21 cellular contexts compared by ENCODE assay signal in genomic region chr4:1211371-1211770, GRCh38. TPM values are rescaled to one million over a fixed set of nuclear protein-coding genes. Genes with fewer than 3 reads are reported as not detected.
A peak's percentile ranks its signal among the peaks of the same experiment; 100 is the strongest.
DNase-seq lines count a peak whose midpoint lies in the region; ATAC-seq and TF ChIP-seq lines count a peak whose summit lies in the region.
"Had no signal": no experiment of that assay in that cellular context is flagged by ENCODE, and none has a peak within 500 bp of the region (broad histone marks: within the 10 kb centered on the region; RNA-seq: fewer than 3 reads in every experiment).

No MANE protein-coding gene starts in this region.

- no peaks in the 10 kb centered on the region for H3K27me3 ChIP-seq in gastroesophageal sphincter
- no peaks in the 10 kb centered on the region for H3K27me3 ChIP-seq in prostate gland (replicated peaks; ENCODE audit: insufficient read depth)
- no peaks in the 10 kb centered on the region for H3K27me3 ChIP-seq in uterus

- no peaks in the 10 kb centered on the region for H3K9me3 ChIP-seq in gastroesophageal sphincter
- no peaks in the 10 kb centered on the region for H3K9me3 ChIP-seq in prostate gland
- H3K9me3 ChIP-seq in uterus, result no peaks in the 10 kb centered on the region
- H3K9me3 ChIP-seq: A549, SK-N-SH had no signal

- TF ChIP-seq CTCF in gastroesophageal sphincter (IDR thresholded peaks at IDR 0.05) (no peak), prostate gland (IDR thresholded peaks at IDR 0.05) (no peak), uterus (IDR thresholded peaks at IDR 0.05) (no peak)

- ATAC-seq in Right ventricle myocardium inferior (no peak), gastroesophageal sphincter (no peak)
- ATAC-seq: A549; activated CD8-positive, alpha-beta T cell treated with anti-CD3 and anti-CD28 coated beads, Interleukin-2, amount 10 ng/mL, durations not matched to agents 7 days and 5 days had no signal

- 61 to 63% methylated on average over 9 to 11 of the region's 13 CpGs for WGBS in gastroesophageal sphincter (ENCODE audit: low coverage in 1 of 2), 2 donors
- WGBS in prostate gland, result 44% methylated on average over 13 of the region's 13 CpGs

- H3K4me1 ChIP-seq in gastroesophageal sphincter (peaks cover 9 to 80% (median 56%) of the 10 kb centered on the region in 3 donors), prostate gland (replicated peaks) (peaks cover 55% of the 10 kb centered on the region), uterus (peaks cover 26 to 65% of the 10 kb centered on the region in 2 donors)
- H3K4me1 ChIP-seq: A549 had no signal

- TF ChIP-seq POLR2A in gastroesophageal sphincter (IDR thresholded peaks at IDR 0.05), result no peak
- TF ChIP-seq POLR2A in prostate gland (IDR thresholded peaks at IDR 0.05), result no peak
- TF ChIP-seq POLR2A in uterus (IDR thresholded peaks at IDR 0.05), result no peak

- no peak for TF ChIP-seq EP300 in gastroesophageal sphincter (IDR thresholded peaks at IDR 0.05)

- H3K36me3 ChIP-seq in gastroesophageal sphincter (peaks cover 0 to 55% of the 10 kb centered on the region in 2 donors), prostate gland (peaks cover 5 to 8% of the 10 kb centered on the region in 2 donors), uterus (no peaks in the 10 kb centered on the region)

- peak; percentile 20 for DNase-seq in Right ventricle myocardium inferior (ENCODE audit: missing footprints)
- DNase-seq in cardiac septum (ENCODE audit: low spot score), result no peak
- DNase-seq in prostate gland (ENCODE audit: low spot score), result no peak
- peak in 1 of 2 donors; percentile 14 for DNase-seq in uterus
- no peak for DNase-seq in GM19238 (ENCODE audit: insufficient read length, low spot score)
- no peak for DNase-seq in NCI-H2081 treated with DMSO at 0.1 percent for 48 hours (lab: John Stamatoyannopoulos, UW)
- DNase-seq in stimulated activated CD4-positive, alpha-beta T cell treated with anti-CD3 and anti-CD28 coated beads, Interleukin-2, amount 100 ng/mL, for 48 hours, result no peak
- DNase-seq: activated CD4-positive, CD25-positive, alpha-beta regulatory T cell; activated CD8-positive, alpha-beta T cell treated with anti-CD3 and anti-CD28 coated beads, Interleukin-2, amount 10 ng/mL, durations not matched to agents 7 days and 5 days; activated T-cell treated with anti-CD3 and anti-CD28 coated beads, Interleukin-2, amount 50 U/mL, for 24 hours; foreskin melanocyte; GDM1; H9; NCI-H1417 treated with DMSO at 0.1 percent for 48 hours; NCI-H2171 treated with DMSO at 0.1 percent for 48 hours; NCI-H748 treated with DMSO at 0.1 percent for 48 hours; SK-N-SH; stimulated activated naive CD4-positive, alpha-beta T cell treated with Interleukin-2 at 50 U/mL for 16 hours had no signal

- H3K27ac ChIP-seq in gastroesophageal sphincter (peak overlapping the region in 3 of 4 donors; percentile 15 to 79 (median 76)), prostate gland (peak overlapping the region; percentile 74 to 94), uterus (peak overlapping the region; percentile 88 to 93)
- H3K27ac ChIP-seq: A549 had no signal

- no peak overlapping the region for H3K4me3 ChIP-seq in gastroesophageal sphincter
- H3K4me3 ChIP-seq in prostate gland, result no peak overlapping the region
- no peak overlapping the region for H3K4me3 ChIP-seq in uterus
- H3K4me3 ChIP-seq: A549 had no signal

- intact Hi-C loops in Right ventricle myocardium inferior (cut with DNase I) (no loop called here), cardiac septum (cut with DNase I) (loop anchor here (2.0 kb wide), 1 partner anchor 33 kb away; no protein-coding TSS in a partner anchor), prostate gland (cut with DNase I) (loop anchor here (5.0 kb wide), 1 partner anchor 39 kb away; the partner anchor contains the start of gene SPON2), uterus (cut with DNase I; ENCODE audit: low total_unique reads) (loop anchor here (5.0 kb wide), 1 partner anchor 36 kb away; the partner anchor contains the start of gene CTBP1)

RNA-seq across cellular contexts. Expression of gene CTBP1, which starts 37.6 kb away (rescaled TPM):
- total RNA-seq in Right ventricle myocardium inferior (121 TPM), cardiac septum (129 TPM), gastroesophageal sphincter (100 to 1,000 TPM; 126 to 271 (median 164) TPM), prostate gland (100 to 1,000 TPM; 173 to 264 TPM), uterus (100 to 1,000 TPM; 104 to 193 (median 162) TPM)

RNA-seq across cellular contexts. Expression of gene SPON2, which starts 39.0 kb away (rescaled TPM):
- 22.6 TPM for total RNA-seq in Right ventricle myocardium inferior
- 19.8 TPM for total RNA-seq in cardiac septum
- 10 to 100 TPM; 16.3 to 72.5 (median 55.0) TPM for total RNA-seq in gastroesophageal sphincter
- 100 to 1,000 TPM; 107 to 134 TPM for total RNA-seq in prostate gland
- total RNA-seq in uterus, result 100 to 1,000 TPM in 2 of 4 donors, 10 to 100 TPM in 2; 60.6 to 262 (median 115) TPM
- total RNA-seq: endothelial cell of umbilical vein had no signal
